Comparison of ENCODE assay signal across 30 cellular contexts in genomic region chr9:101907466-101907865, GRCh38.
"Had no signal": no experiment of that assay in that cellular context is flagged by ENCODE, and none has a peak within 500 bp of the region (broad histone marks: within the 10 kb centered on the region; RNA-seq: fewer than 3 reads in every experiment).

No MANE protein-coding gene starts in this region.

- H3K36me3 ChIP-seq: ascending aorta, cardiac muscle cell had no signal

- H3K4me1 ChIP-seq: ascending aorta had no signal

- H3K27ac ChIP-seq: ascending aorta, cardiac muscle cell, VCaP had no signal

- ATAC-seq: activated CD4-positive, alpha-beta T cell treated with anti-CD3 and anti-CD28 coated beads for 36 hours; activated CD8-positive, alpha-beta memory T cell treated with anti-CD3 and anti-CD28 coated beads, Interleukin-2, amount 10 ng/mL, durations not matched to agents 7 days and 5 days; activated CD8-positive, alpha-beta T cell treated with anti-CD3 and anti-CD28 coated beads, Interleukin-2, amount 10 ng/mL, durations not matched to agents 7 days and 5 days; activated naive CD8-positive, alpha-beta T cell treated with anti-CD3 and anti-CD28 coated beads, Interleukin-2, amount 50 U/mL, for 24 hours had no signal

- DNase-seq: activated B cell treated with CpG ODN at 0.5 μM for 24 hours; activated CD4-positive, alpha-beta memory T cell treated with anti-CD3 and anti-CD28 coated beads, Interleukin-2, amount 10 ng/mL, durations not matched to agents 7 days and 5 days; activated CD4-positive, alpha-beta T cell treated with anti-CD3 and anti-CD28 coated beads for 1 hour; activated CD4-positive, alpha-beta T cell treated with anti-CD3 and anti-CD28 coated beads for 36 hours; activated CD4-positive, alpha-beta T cell treated with anti-CD3 and anti-CD28 coated beads for 48 hours; activated CD4-positive, alpha-beta T cell treated with anti-CD3 and anti-CD28 coated beads, Interleukin-2, amount 10 ng/mL, durations not matched to agents 7 days and 5 days; activated CD4-positive, alpha-beta T cell treated with anti-CD3 and anti-CD28 coated beads, Interleukin-2, amount 50 U/mL, for 48 hours; activated CD8-positive, alpha-beta memory T cell treated with anti-CD3 and anti-CD28 coated beads for 24 hours; activated CD8-positive, alpha-beta memory T cell treated with anti-CD3 and anti-CD28 coated beads, Interleukin-2, amount 10 ng/mL, durations not matched to agents 7 days and 5 days; activated CD8-positive, alpha-beta memory T cell treated with anti-CD3 and anti-CD28 coated beads, Interleukin-2, amount 50 U/mL, for 48 hours; activated CD8-positive, alpha-beta T cell treated with anti-CD3 and anti-CD28 coated beads, Interleukin-2, amount 10 ng/mL, durations not matched to agents 7 days and 5 days; activated effector memory CD4-positive, alpha-beta T cell treated with Interleukin-2 at 50 U/mL for 16 hours; activated gamma-delta T cell; activated naive CD4-positive, alpha-beta T cell treated with anti-CD3 and anti-CD28 coated beads, Interleukin-2, amount 10 ng/mL, durations not matched to agents 7 days and 5 days; activated naive CD4-positive, alpha-beta T cell treated with Interleukin-2 at 50 U/mL for 16 hours; activated naive CD8-positive, alpha-beta T cell treated with anti-CD3 and anti-CD28 coated beads, Interleukin-2, amount 10 ng/mL, durations not matched to agents 7 days and 5 days; activated naive CD8-positive, alpha-beta T cell treated with anti-CD3 and anti-CD28 coated beads, Interleukin-2, amount 50 U/mL, for 24 hours; activated T-cell treated with anti-CD3 and anti-CD28 coated beads, Interleukin-2, amount 50 U/mL, for 24 hours; activated T-cell treated with anti-CD3 and anti-CD28 coated beads, Interleukin-2, amount 50 U/mL, for 48 hours; amygdala; anterior cingulate cortex; caudate nucleus; cerebellar nuclear complex; T-helper 2 cell; T-helper 9 cell had no signal

- FAIRE-seq: bronchial epithelial cell, TTC549 had no signal

- H3K4me3 ChIP-seq: ascending aorta, cardiac muscle cell had no signal

- H3K27me3 ChIP-seq: ascending aorta, cardiac muscle cell had no signal
